In genomic region chr1:204426035-204426436, GRCh38 we compare ENCODE assay signal across 11 cellular contexts. TPM values are rescaled to one million over a fixed set of nuclear protein-coding genes. Genes with fewer than 3 reads are reported as not detected.
DNase-seq lines count a peak whose midpoint lies in the region; ATAC-seq and TF ChIP-seq lines count a peak whose summit lies in the region.
"Had no signal": no experiment of that assay in that cellular context is flagged by ENCODE, and none has a peak within 500 bp of the region (broad histone marks: within the 10 kb centered on the region; RNA-seq: fewer than 3 reads in every experiment).

No MANE protein-coding gene starts in this region.

- CTCF ChIA-PET in Panc1 (lab: Charles Lee): no interaction called here

- H3K4me1 ChIP-seq in Panc1 (ENCODE audit: control insufficient read depth, insufficient read depth, low read length): peaks cover under 1% of the 10 kb centered on the region; the same call in 1 of the 2 replicates
- H3K4me1 ChIP-seq in psoas muscle: no peaks in the 10 kb centered on the region

- intact Hi-C loops in Panc1 (cut with micrococcal nuclease; ENCODE audit: unreplicated experiment) (no loop called here), psoas muscle (cut with DNase I) (no loop called here)

- H3K27ac ChIP-seq in Panc1 (ENCODE audit: low read length) (no peak overlapping the region), epithelial cell of prostate (peak overlapping the region; percentile 22), psoas muscle (no peak overlapping the region)

- ATAC-seq in Panc1 (peak; percentile 75), psoas muscle (peak; percentile 40 to 75 (median 68)), GM21515 (IDR thresholded peaks at IDR 0.05; ENCODE audit: unreplicated experiment) (no peak), HG03469 (IDR thresholded peaks at IDR 0.05; ENCODE audit: unreplicated experiment) (no peak)
- ATAC-seq: left lung, right cardiac atrium had no signal

- WGBS in psoas muscle, 3 donors: 93 to 95% (median 94%) methylated on average over 5 of the region's 5 CpGs

- H3K36me3 ChIP-seq in Panc1 (ENCODE audit: control insufficient read depth, insufficient read depth, low read length): no peaks in the 10 kb centered on the region
- H3K36me3 ChIP-seq in psoas muscle (ENCODE audit: insufficient read depth in 1 of 2, low read depth in 1 of 2): peaks cover 7 to 99% of the 10 kb centered on the region in 2 donors

- H3K9me3 ChIP-seq in Panc1 (ENCODE audit: control insufficient read depth, insufficient read depth, low read depth, low read length) (no peaks in the 10 kb centered on the region), psoas muscle (no peaks in the 10 kb centered on the region)
- H3K9me3 ChIP-seq: left lung had no signal

- H3K4me3 ChIP-seq in Panc1 (ENCODE audit: low read depth in 2 of 2, low read length in 2 of 2): no peak overlapping the region
- no peak overlapping the region for H3K4me3 ChIP-seq in psoas muscle
- H3K4me3 ChIP-seq: left lung had no signal

- H3K27me3 ChIP-seq in Panc1 (ENCODE audit: control insufficient read depth, insufficient read depth, low read length) (no peaks in the 10 kb centered on the region), psoas muscle (ENCODE audit: insufficient read depth in 3 of 3, low read length in 2 of 3) (no peaks in the 10 kb centered on the region)
- H3K27me3 ChIP-seq: left lung had no signal

- BruUV-seq in Panc1 (replicated peaks; lab: Mats Ljungman, UMichigan): no TSS peak

- POLR2A ChIA-PET in Panc1 (lab: Charles Lee): interaction anchor here (0.6 kb wide), 1 partner anchor 427 kb away, joined by 4 read pairs; no protein-coding TSS in a partner anchor

- DNase-seq in NCI-H2171 treated with DMSO at 0.1 percent for 48 hours (lab: John Stamatoyannopoulos, UW) (peak; percentile 37), NCI-H2171 (lab: John Stamatoyannopoulos, UW) (no peak), Panc1 (ENCODE audit: low read depth, low spot score) (no peak), epithelial cell of prostate (ENCODE audit: low read depth, low spot score) (no peak), psoas muscle (no peak), NCI-H1436 (lab: John Stamatoyannopoulos, UW) (no peak)
- DNase-seq: activated CD4-positive, CD25-positive, alpha-beta regulatory T cell; right cardiac atrium had no signal

- TF ChIP-seq CTCF in Panc1 (IDR thresholded peaks at IDR 0.05) (no peak), psoas muscle (IDR thresholded peaks at IDR 0.05) (no peak)

- in situ Hi-C loops in Panc1 (cut with HindIII; ENCODE audit: low pct_unique_long_range_greater_than_20kb, low sequenced_read_pairs): no loop called here

RNA-seq across cellular contexts. Expression of gene PPP1R15B, which starts 14.4 kb away (rescaled TPM):
- total RNA-seq in Panc1 (2021; ENCODE audit: unreplicated experiment): 51.1 TPM
- polyA plus RNA-seq in Panc1 (2012; ENCODE audit: insufficient read length): 14.8 TPM
- total RNA-seq in psoas muscle: 10 to 100 TPM; 15.5 to 35.2 (median 26.0) TPM
- polyA plus RNA-seq in psoas muscle: 10 to 100 TPM; 12.2 to 23.9 (median 12.9) TPM

Comparison
In these comparisons a context has a peak if more than half of its experiments do, and no peak if none do; other contexts are left out.
1. ATAC-seq: peak in Panc1 (single experiment) and psoas muscle (4 of 4); none in GM21515 (single experiment) and HG03469 (single experiment).